ENCODE assay signal across 8 cellular contexts in genomic region chr10:16777473-16778370, GRCh38. TPM values are rescaled to one million over a fixed set of nuclear protein-coding genes. Genes with fewer than 3 reads are reported as not detected.
A peak's percentile ranks its signal among the peaks of the same experiment; 100 is the strongest.
DNase-seq lines count a peak whose midpoint lies in the region; ATAC-seq and TF ChIP-seq lines count a peak whose summit lies in the region.

No MANE protein-coding gene starts in this region.

- no peaks in the 10 kb centered on the region for H3K9me3 ChIP-seq in ascending aorta

- H3K27ac ChIP-seq in ascending aorta = peak overlapping the region in 1 of 2 donors; percentile 31

- H3K4me1 ChIP-seq in ascending aorta = no peaks in the 10 kb centered on the region

- H3K4me3 ChIP-seq in ascending aorta = no peak overlapping the region

- H3K27me3 ChIP-seq in ascending aorta = no peaks in the 10 kb centered on the region

- no peaks in the 10 kb centered on the region for H3K9me3 Mint-ChIP-seq in stimulated activated effector memory CD8-positive, alpha-beta T cell treated with anti-CD3 and anti-CD28 coated beads, Interleukin-12 subunit alpha, Interleukin-12 subunit beta, amount 100 ng/mL, for 72 hours

- TF ChIP-seq CTCF in ascending aorta (IDR thresholded peaks at IDR 0.05) = peak; percentile 17 to 77 (median 66)

- H3K36me3 ChIP-seq in ascending aorta = peaks cover 3% of the 10 kb centered on the region in 2 donors

- peak overlapping the region; percentile 34 for H3K4me3 Mint-ChIP-seq in stimulated activated effector memory CD8-positive, alpha-beta T cell treated with anti-CD3 and anti-CD28 coated beads, Interleukin-12 subunit alpha, Interleukin-12 subunit beta, amount 100 ng/mL, for 72 hours

- ATAC-seq in Right ventricle myocardium superior (ENCODE audit: poor library complexity) = peak; percentile 61
- no peak for ATAC-seq in Right ventricle myocardium inferior
- ATAC-seq in HG03139 (IDR thresholded peaks at IDR 0.05; ENCODE audit: unreplicated experiment) = peak; percentile 53
- ATAC-seq in stimulated activated effector memory CD8-positive, alpha-beta T cell treated with anti-CD3 and anti-CD28 coated beads, Interleukin-12 subunit alpha, Interleukin-12 subunit beta, amount 100 ng/mL, for 72 hours = no peak

- intact Hi-C loops in Right ventricle myocardium superior (cut with DNase I) = loop anchor here (10.0 kb wide), 2 partner anchors 343 to 453 kb away; partner anchors contain the start of gene PTER
- intact Hi-C loops in Right ventricle myocardium inferior (cut with DNase I) = no loop called here
- intact Hi-C loops in ascending aorta (cut with DNase I) = loop anchor here (10.0 kb wide), 1 partner anchor 873 kb away; no protein-coding TSS in a partner anchor

- peaks cover 22% of the 10 kb centered on the region for H3K36me3 Mint-ChIP-seq in stimulated activated effector memory CD8-positive, alpha-beta T cell treated with anti-CD3 and anti-CD28 coated beads, Interleukin-12 subunit alpha, Interleukin-12 subunit beta, amount 100 ng/mL, for 72 hours

- DNase-seq in Right ventricle myocardium superior (no peak), Right ventricle myocardium inferior (ENCODE audit: missing footprints) (no peak), NCI-H2227 treated with DMSO at 0.1 percent for 48 hours (lab: John Stamatoyannopoulos, UW) (peak; percentile 43), ascending aorta (ENCODE audit: low spot score in 2 of 2) (no peak), iPS DF 19.7 (ENCODE audit: low read depth, low spot score) (peak; percentile 25)
- no peak for DNase-seq in stimulated activated effector memory CD8-positive, alpha-beta T cell treated with anti-CD3 and anti-CD28 coated beads, Interleukin-12 subunit alpha, Interleukin-12 subunit beta, amount 100 ng/mL, for 72 hours (ENCODE audit: low spot score in 2 of 2)
- DNase-seq in activated effector memory CD4-positive, alpha-beta T cell treated with Interleukin-2 at 50 U/mL for 16 hours = no peak

- peaks cover 27% of the 10 kb centered on the region for H3K4me1 Mint-ChIP-seq in stimulated activated effector memory CD8-positive, alpha-beta T cell treated with anti-CD3 and anti-CD28 coated beads, Interleukin-12 subunit alpha, Interleukin-12 subunit beta, amount 100 ng/mL, for 72 hours

- H3K27ac Mint-ChIP-seq in stimulated activated effector memory CD8-positive, alpha-beta T cell treated with anti-CD3 and anti-CD28 coated beads, Interleukin-12 subunit alpha, Interleukin-12 subunit beta, amount 100 ng/mL, for 72 hours = peak overlapping the region; percentile 86

RNA-seq across cellular contexts. Expression of gene RSU1, which starts 39.5 kb away (rescaled TPM):
- total RNA-seq in Right ventricle myocardium superior (49.4 TPM), Right ventricle myocardium inferior (56.1 TPM), ascending aorta (82.2 TPM)

Comparison
In these comparisons a context has a peak if more than half of its experiments do, and no peak if none do; other contexts are left out.
1. ATAC-seq: peak in Right ventricle myocardium superior (single experiment) and HG03139 (single experiment); none in Right ventricle myocardium inferior (single experiment) and stimulated activated effector memory CD8-positive, alpha-beta T cell treated with anti-CD3 and anti-CD28 coated beads, Interleukin-12 subunit alpha, Interleukin-12 subunit beta, amount 100 ng/mL, for 72 hours (single experiment).
2. DNase-seq: peak in NCI-H2227 treated with DMSO at 0.1 percent for 48 hours (single experiment) and iPS DF 19.7 (single experiment); none in Right ventricle myocardium superior (single experiment), Right ventricle myocardium inferior (single experiment), ascending aorta (0 of 2), stimulated activated effector memory CD8-positive, alpha-beta T cell treated with anti-CD3 and anti-CD28 coated beads, Interleukin-12 subunit alpha, Interleukin-12 subunit beta, amount 100 ng/mL, for 72 hours (0 of 2) and activated effector memory CD4-positive, alpha-beta T cell treated with Interleukin-2 at 50 U/mL for 16 hours (single experiment).